Comparison of ENCODE assay signal across 32 cellular contexts in the genomic region with DNA sequence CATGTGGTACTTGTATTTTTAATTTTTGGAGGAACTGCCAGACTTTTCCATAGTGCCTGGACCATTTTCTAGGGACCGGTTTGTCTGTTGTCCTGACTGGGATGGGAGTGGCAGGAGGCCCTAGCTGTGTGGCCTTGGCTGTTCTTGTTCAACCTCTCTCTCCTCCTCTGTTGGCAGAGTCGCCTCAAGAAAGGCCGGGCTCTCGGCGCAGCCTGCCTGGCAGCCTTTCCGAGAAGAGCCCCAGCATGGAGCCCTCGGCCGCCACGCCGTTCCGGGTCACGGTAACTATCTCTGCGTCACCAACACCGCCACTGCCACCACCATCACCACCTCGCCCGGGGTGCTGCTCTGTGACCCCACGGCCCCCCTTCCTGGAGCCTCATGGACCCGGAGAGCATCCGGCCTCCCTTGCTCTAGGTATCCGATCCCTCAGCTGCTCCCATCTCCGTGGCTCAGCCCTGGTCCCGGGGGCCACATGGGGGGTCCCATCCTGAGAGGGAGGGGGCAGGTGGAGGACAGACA. TPM values are rescaled to one million over a fixed set of nuclear protein-coding genes. Genes with fewer than 3 reads are reported as not detected.
"Had no signal": no experiment of that assay in that cellular context is flagged by ENCODE, and none has a peak within 500 bp of the region (broad histone marks: within the 10 kb centered on the region; RNA-seq: fewer than 3 reads in every experiment).

No MANE protein-coding gene starts in this region.

- H3K27me3 ChIP-seq: adrenal gland, body of pancreas, esophagus muscularis mucosa, gastroesophageal sphincter had no signal

- H3K9me3 ChIP-seq: adrenal gland, body of pancreas, esophagus muscularis mucosa, gastroesophageal sphincter had no signal

- H3K27ac ChIP-seq: adrenal gland, body of pancreas, esophagus muscularis mucosa, foreskin keratinocyte, gastroesophageal sphincter, WERI-Rb-1 had no signal

- H3K36me3 ChIP-seq: adrenal gland had no signal

- H3K4me1 ChIP-seq: adrenal gland, foreskin keratinocyte had no signal

- ATAC-seq: activated CD4-positive, CD25-positive, alpha-beta regulatory T cell treated with anti-CD3 and anti-CD28 coated beads, Interleukin-2, amount 50 U/mL, for 24 hours; activated CD8-positive, alpha-beta T cell treated with anti-CD3 and anti-CD28 coated beads for 36 hours; activated naive CD8-positive, alpha-beta T cell treated with anti-CD3 and anti-CD28 coated beads, Interleukin-2, amount 50 U/mL, for 24 hours; activated T-cell treated with anti-CD3 and anti-CD28 coated beads, Interleukin-2, amount 50 U/mL, for 4 hours; activated T-helper 17 cell treated with anti-CD3 and anti-CD28 coated beads, Interleukin-2, amount 50 U/mL, for 72 hours; effector memory CD8-positive, alpha-beta T cell; foreskin keratinocyte; gastroesophageal sphincter; T-helper 17 cell had no signal

- H3K4me3 ChIP-seq: adrenal gland, body of pancreas, esophagus muscularis mucosa, gastroesophageal sphincter had no signal

- DNase-seq: activated B cell treated with CpG ODN at 0.5 μM for 24 hours; activated CD4-positive, alpha-beta T cell treated with anti-CD3 and anti-CD28 coated beads for 48 hours; activated CD4-positive, alpha-beta T cell treated with anti-CD3 and anti-CD28 coated beads, Interleukin-2, amount 50 U/mL, for 1 hour; activated CD4-positive, alpha-beta T cell treated with anti-CD3 and anti-CD28 coated beads, Interleukin-2, amount 50 U/mL, for 48 hours; activated CD8-positive, alpha-beta memory T cell treated with anti-CD3 and anti-CD28 coated beads for 24 hours; activated CD8-positive, alpha-beta T cell treated with anti-CD3 and anti-CD28 coated beads for 36 hours; activated effector memory CD4-positive, alpha-beta T cell treated with Interleukin-2 at 50 U/mL for 16 hours; activated gamma-delta T cell treated with Interleukin-2 at 50 U/mL for 16 hours; activated naive CD4-positive, alpha-beta T cell treated with anti-CD3 and anti-CD28 coated beads, Interleukin-2, amount 50 U/mL, for 16 hours; activated naive CD4-positive, alpha-beta T cell treated with Interleukin-2 at 50 U/mL for 16 hours; activated naive CD8-positive, alpha-beta T cell treated with anti-CD3 and anti-CD28 coated beads for 36 hours; activated naive CD8-positive, alpha-beta T cell treated with anti-CD3 and anti-CD28 coated beads, Interleukin-2, amount 50 U/mL, for 24 hours; activated T-cell treated with anti-CD3 and anti-CD28 coated beads, Interleukin-2, amount 50 U/mL, for 4 hours; amygdala; body of pancreas; caudate nucleus; cortex of kidney; dermis blood vessel endothelial cell; effector CD4-positive, alpha-beta T cell; effector memory CD8-positive, alpha-beta T cell; erythroblast; foreskin keratinocyte; T-helper 1 cell; T-helper 17 cell; T1000; WERI-Rb-1 had no signal

- FAIRE-seq: colon had no signal

RNA-seq across cellular contexts. Expression of a gene that starts 27.1 kb away (rescaled TPM):
- total RNA-seq: T-helper 17 cell had no signal
